9 cellular contexts compared by ENCODE assay signal in the genomic region with DNA sequence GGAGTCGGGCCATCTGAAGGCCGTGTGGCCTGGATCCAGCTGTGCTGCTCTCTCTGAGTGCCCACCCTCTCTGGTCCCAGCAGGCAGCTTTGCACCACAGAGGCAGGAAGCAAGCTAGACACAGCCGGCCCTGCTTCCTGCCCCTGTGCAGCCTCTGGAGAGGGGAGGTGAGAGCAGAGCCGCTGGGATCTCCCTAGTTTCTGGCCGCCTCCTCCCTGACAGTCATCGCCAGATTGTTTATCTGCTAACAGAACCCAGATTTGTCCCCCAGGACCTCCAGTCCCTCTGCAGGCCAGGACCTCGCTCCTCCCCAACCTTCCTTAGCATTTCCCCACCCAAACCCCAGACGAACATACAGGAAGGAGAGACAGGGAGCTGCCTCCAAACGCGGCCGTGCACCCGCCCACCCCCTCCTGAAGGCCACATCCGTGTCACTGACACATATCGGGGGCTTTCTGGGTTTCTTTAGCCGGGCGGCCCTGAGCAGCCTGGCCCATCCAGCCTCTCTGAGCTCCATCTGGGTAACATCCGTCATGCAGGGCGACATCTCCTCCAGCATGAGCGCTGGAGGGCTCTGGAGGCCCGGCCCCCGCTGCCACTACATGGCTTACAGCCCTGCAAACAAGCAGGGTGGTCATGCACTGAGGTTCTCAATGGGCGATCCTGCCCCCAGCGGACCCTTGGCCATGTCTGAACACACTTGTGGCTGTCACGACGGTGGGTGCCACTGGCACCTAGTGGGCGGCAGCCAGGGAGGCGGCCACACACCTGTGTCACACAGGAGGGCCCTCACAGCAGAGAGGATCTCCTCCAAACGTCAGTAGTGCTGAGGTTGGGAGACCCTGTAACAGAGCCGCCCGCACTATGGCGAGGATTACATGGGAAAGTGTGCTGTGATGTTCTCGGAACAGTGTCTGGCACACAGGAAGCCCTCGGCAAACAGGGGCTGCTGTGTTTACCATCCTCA. TPM values are rescaled to one million over a fixed set of nuclear protein-coding genes. Genes with fewer than 3 reads are reported as not detected.
DNase-seq lines count a peak whose midpoint lies in the region; ATAC-seq and TF ChIP-seq lines count a peak whose summit lies in the region.
"Had no signal": no experiment of that assay in that cellular context is flagged by ENCODE, and none has a peak within 500 bp of the region (broad histone marks: within the 10 kb centered on the region; RNA-seq: fewer than 3 reads in every experiment).

No MANE protein-coding gene starts in this region.

- no peak overlapping the region for H3K27ac Mint-ChIP-seq in memory B cell

- H3K27ac ChIP-seq in angular gyrus (ENCODE audit: low read depth, low read length) (peak overlapping the region; percentile 79), testis (no peak overlapping the region)

- TF ChIP-seq CTCF in testis (IDR thresholded peaks at IDR 0.05), result no peak

- no peaks in the 10 kb centered on the region for H3K9me3 Mint-ChIP-seq in memory B cell

- DNase-seq in activated CD4-positive, CD25-positive, alpha-beta regulatory T cell (lab: John Stamatoyannopoulos, UW), result peak in 3 of 4 experiments; percentile 22 to 67 (median 62)
- DNase-seq in memory B cell (ENCODE audit: low spot score in 2 of 2) (no peak), testis (peak; percentile 46), DMS114 treated with DMSO at 0.1 percent for 48 hours (lab: John Stamatoyannopoulos, UW; ENCODE audit: unreplicated experiment) (no peak), LoVo (ENCODE audit: low spot score) (no peak), epidermal melanocyte (ENCODE audit: insufficient read length, low spot score) (no peak)

- peaks cover 4% of the 10 kb centered on the region for H3K27me3 Mint-ChIP-seq in memory B cell

- WGBS in testis, 2 donors, result 54 to 60% methylated on average over 17 to 32 of the region's 33 CpGs

- H3K4me1 ChIP-seq in testis, result peaks cover 31% of the 10 kb centered on the region
- H3K4me1 ChIP-seq: uterus had no signal

- no peaks in the 10 kb centered on the region for H3K27me3 ChIP-seq in testis
- H3K27me3 ChIP-seq: uterus had no signal

- ATAC-seq in memory B cell (ENCODE audit: low read depth) (no peak), GM18519 (IDR thresholded peaks at IDR 0.05; ENCODE audit: low FRiP score, unreplicated experiment) (no peak)

- H3K36me3 Mint-ChIP-seq in memory B cell, result no peaks in the 10 kb centered on the region

- no peaks in the 10 kb centered on the region for H3K9me3 ChIP-seq in testis
- H3K9me3 ChIP-seq: uterus had no signal

- TF ChIP-seq POLR2A in testis (IDR thresholded peaks at IDR 0.05), result no peak

- no peaks in the 10 kb centered on the region for H3K36me3 ChIP-seq in testis (ENCODE audit: low read depth, missing control alignments)
- H3K36me3 ChIP-seq: uterus had no signal

- H3K4me3 Mint-ChIP-seq in memory B cell, result peak overlapping the region; percentile 28

- peaks cover 2% of the 10 kb centered on the region for H3K4me1 Mint-ChIP-seq in memory B cell

- intact Hi-C loops in testis (cut with DNase I; ENCODE audit: low total_unique reads), result no loop called here

- no peak overlapping the region for H3K4me3 ChIP-seq in testis
- H3K4me3 ChIP-seq: uterus had no signal

RNA-seq across cellular contexts. Expression of gene DBH, which starts 47.6 kb away (rescaled TPM):
- under 1 TPM in 1 of 2 donors, not detected in 1; 0.06 TPM for total RNA-seq in testis
- not detected for polyA plus RNA-seq in testis (ENCODE audit: insufficient read depth, low read depth, low replicate concordance)

RNA-seq across cellular contexts. Expression of gene SARDH, which starts 54.4 kb away (rescaled TPM):
- 1 to 10 TPM; 5.1 to 7.2 TPM for total RNA-seq in testis
- 2.6 TPM for polyA plus RNA-seq in testis (ENCODE audit: insufficient read depth, low read depth, low replicate concordance)

Comparison
In these comparisons a context has a peak if more than half of its experiments do, and no peak if none do; other contexts are left out.
1. DNase-seq: peak in activated CD4-positive, CD25-positive, alpha-beta regulatory T cell (3 of 4) and testis (single experiment); none in memory B cell (0 of 2), DMS114 treated with DMSO at 0.1 percent for 48 hours (single experiment), LoVo (single experiment) and epidermal melanocyte (single experiment).